1 cellular context compared by ENCODE assay signal in the genomic region with DNA sequence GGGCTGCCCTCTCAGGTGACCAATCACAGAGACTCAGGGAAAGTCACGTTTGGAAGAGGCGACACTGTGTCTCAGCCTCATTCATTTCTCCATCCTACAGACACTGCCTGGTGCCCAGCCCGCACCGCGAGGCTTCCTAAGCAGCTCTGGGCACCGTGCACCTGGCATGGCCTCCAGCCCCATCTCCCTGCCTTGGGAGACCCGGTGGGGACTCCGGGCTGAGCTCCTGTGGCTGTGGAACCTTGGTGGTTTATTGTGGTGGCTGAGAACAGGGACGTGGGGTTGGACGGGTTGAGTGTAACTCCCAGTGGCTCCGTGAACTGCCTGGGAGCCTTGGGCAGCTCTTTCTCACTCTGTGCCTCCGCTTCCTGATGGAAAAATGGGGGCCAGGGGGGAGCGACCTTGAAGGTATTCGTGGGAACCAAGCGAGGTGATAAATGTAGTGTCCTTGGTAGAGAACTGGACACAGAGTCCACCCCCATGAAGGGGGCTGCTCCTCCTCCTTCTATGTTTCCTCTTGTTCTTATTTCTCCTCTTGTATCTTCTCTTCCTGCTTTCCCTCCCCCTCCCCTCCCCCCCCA.
A peak's percentile ranks its signal among the peaks of the same experiment; 100 is the strongest.
TF ChIP-seq lines count a peak whose summit lies in the region.

No MANE protein-coding gene starts in this region.

TF ChIP-seq in HepG2, 621 proteins besides CTCF, POLR2A, EP300 and RAD21 (continued from another document):
- TF ChIP-seq PCBP2 (optimal IDR thresholded peaks at IDR 0.05; ENCODE audit: low read depth, low read length, poor library complexity, severe bottlenecking) (peak; percentile 95), ZNF569 (CRISPR knock-in tag; IDR thresholded peaks at IDR 0.05; ENCODE audit: borderline replicate concordance) (no peak), GZF1 (CRISPR knock-in tag; IDR thresholded peaks at IDR 0.05) (no peak), SATB2 (CRISPR knock-in tag; IDR thresholded peaks at IDR 0.05) (no peak), ZFP36L2 (CRISPR knock-in tag; IDR thresholded peaks at IDR 0.05) (no peak), SIN3B (IDR thresholded peaks at IDR 0.05; ENCODE audit: low read length) (no peak), ZNF850 (CRISPR knock-in tag; conservative IDR thresholded peaks at IDR 0.05) (no peak), ZBTB33 (CRISPR knock-in tag; IDR thresholded peaks at IDR 0.05) (peak; percentile 19; the same call in 1 of the 2 replicates), MYNN (CRISPR knock-in tag; IDR thresholded peaks at IDR 0.05; ENCODE audit: low read depth) (no peak), PRDM4 (CRISPR knock-in tag; IDR thresholded peaks at IDR 0.05; ENCODE audit: borderline replicate concordance) (no peak), ZBTB46 (CRISPR knock-in tag; IDR thresholded peaks at IDR 0.05; ENCODE audit: borderline replicate concordance) (no peak), ZNF878 (CRISPR knock-in tag; IDR thresholded peaks at IDR 0.05) (no peak), ZFP41 (CRISPR knock-in tag; IDR thresholded peaks at IDR 0.05; ENCODE audit: borderline replicate concordance) (no peak), ZNF737 (CRISPR knock-in tag; IDR thresholded peaks at IDR 0.05; ENCODE audit: borderline replicate concordance) (no peak), JUND (CRISPR knock-in tag; IDR thresholded peaks at IDR 0.05) (no peak), ZNF264 (CRISPR knock-in tag; IDR thresholded peaks at IDR 0.05) (no peak), HES4 (CRISPR knock-in tag; IDR thresholded peaks at IDR 0.05; ENCODE audit: borderline replicate concordance) (no peak)
- TF ChIP-seq, protein P1, sequence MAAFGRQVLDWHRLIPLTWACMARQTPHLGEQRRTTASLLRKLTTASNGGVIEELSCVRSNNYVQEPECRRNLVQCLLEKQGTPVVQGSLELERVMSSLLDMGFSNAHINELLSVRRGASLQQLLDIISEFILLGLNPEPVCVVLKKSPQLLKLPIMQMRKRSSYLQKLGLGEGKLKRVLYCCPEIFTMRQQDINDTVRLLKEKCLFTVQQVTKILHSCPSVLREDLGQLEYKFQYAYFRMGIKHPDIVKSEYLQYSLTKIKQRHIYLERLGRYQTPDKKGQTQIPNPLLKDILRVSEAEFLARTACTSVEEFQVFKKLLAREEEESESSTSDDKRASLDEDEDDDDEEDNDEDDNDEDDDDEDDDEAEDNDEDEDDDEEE (CRISPR knock-in tag; IDR thresholded peaks at IDR 0.05): 0 out of 2 replicates have a peak, but pooled peaks have one; percentile 17
